In genomic region chr1:23403735-23404486, GRCh38 we compare ENCODE assay signal across 8 cellular contexts. TPM values are rescaled to one million over a fixed set of nuclear protein-coding genes. Genes with fewer than 3 reads are reported as not detected.
DNase-seq lines count a peak whose midpoint lies in the region; ATAC-seq and TF ChIP-seq lines count a peak whose summit lies in the region.

No MANE protein-coding gene starts in this region.

- peak overlapping the region; percentile 70 for H3K27ac Mint-ChIP-seq in type B pancreatic cell

- DNase-seq in GM10266 (ENCODE audit: extremely low spot score), result peak; percentile 81
- DNase-seq in NCI-H1417 (lab: John Stamatoyannopoulos, UW), result peak; percentile 78 to 92 (median 89)
- DNase-seq in SW 1271 (lab: John Stamatoyannopoulos, UW), result peak; percentile 65 to 89
- DNase-seq in adrenal gland, result peak; percentile 89 to 97 (median 96)
- DNase-seq in heart left ventricle, result peak; percentile 86 to 90 (median 90)
- DNase-seq in posterior cingulate gyrus, result peak; percentile 76 to 98 (median 92)
- peak; percentile 89 for DNase-seq in type B pancreatic cell (ENCODE audit: extremely low spot score, unreplicated experiment)

- peak overlapping the region; percentile 48 for H3K4me3 Mint-ChIP-seq in type B pancreatic cell

- H3K36me3 Mint-ChIP-seq in type B pancreatic cell, result peaks cover 3% of the 10 kb centered on the region

- H3K9me3 Mint-ChIP-seq in type B pancreatic cell, result no peaks in the 10 kb centered on the region

- no peaks in the 10 kb centered on the region for H3K27me3 ChIP-seq in adrenal gland
- no peaks in the 10 kb centered on the region for H3K27me3 ChIP-seq in heart left ventricle

- ATAC-seq in heart left ventricle (peak; percentile 85 to 94 (median 88)), HG03342 (IDR thresholded peaks at IDR 0.05; ENCODE audit: unreplicated experiment) (no peak)

- 8 to 15% (median 10%) methylated on average over 6 to 19 of the region's 19 CpGs for WGBS in adrenal gland, 4 donors
- WGBS in heart left ventricle, 4 donors, result 7 to 8% (median 7%) methylated on average over 19 of the region's 19 CpGs

- peaks cover 16 to 52% of the 10 kb centered on the region in 2 donors for H3K4me1 ChIP-seq in adrenal gland (replicated peaks in 1 of 2)
- H3K4me1 ChIP-seq in heart left ventricle, result peaks cover 5 to 60% (median 34%) of the 10 kb centered on the region in 12 donors

- H3K9me3 ChIP-seq in adrenal gland (replicated peaks in 1 of 3), result no peaks in the 10 kb centered on the region
- peaks cover 0 to 4% (median 0%) of the 10 kb centered on the region in 12 donors for H3K9me3 ChIP-seq in heart left ventricle

- no peak overlapping the region for H3K4me3 ChIP-seq in adrenal gland
- peak overlapping the region in 7 of 12 donors; percentile 1 to 28 (median 8) for H3K4me3 ChIP-seq in heart left ventricle

- H3K36me3 ChIP-seq in adrenal gland (replicated peaks in 1 of 2), result peaks cover 0 to 6% of the 10 kb centered on the region in 2 donors
- peaks cover 0 to 11% (median 0%) of the 10 kb centered on the region in 9 donors for H3K36me3 ChIP-seq in heart left ventricle

- peaks cover 20% of the 10 kb centered on the region for H3K4me1 Mint-ChIP-seq in type B pancreatic cell (ENCODE audit: unreplicated experiment)

- H3K27me3 Mint-ChIP-seq in type B pancreatic cell, result no peaks in the 10 kb centered on the region

- H3K27ac ChIP-seq in adrenal gland (peak overlapping the region in 4 of 5 donors; percentile 33 to 87 (median 50)), heart left ventricle (peak overlapping the region in 11 of 12 donors; percentile 32 to 76 (median 56))

- intact Hi-C loops in adrenal gland (cut with DNase I) (loop anchor here in 1 of 2 donors (10.0 kb wide), 1 partner anchor 69 kb away; no protein-coding TSS in a partner anchor), heart left ventricle (cut with DNase I) (loop anchor here in 9 of 10 donors (1.0 to 10.0 kb wide), 9 partner anchors 35 to 179 kb away; partner anchors contain the start of genes ZNF436 (in 8 of the 9) and HNRNPR (in 5 of the 9)), posterior cingulate gyrus (cut with DNase I) (loop anchor here (2.0 to 10.0 kb wide), 2 partner anchors 59 to 309 kb away; partner anchors contain the start of gene HNRNPR)

- TF ChIP-seq CTCF in GM10266 (IDR thresholded peaks at IDR 0.05; ENCODE audit: control insufficient read depth, insufficient read depth, low read depth, missing control alignments) (peak; percentile 99), adrenal gland (IDR thresholded peaks at IDR 0.05) (peak; percentile 91 to 96 (median 95)), heart left ventricle (IDR thresholded peaks at IDR 0.05) (peak; percentile 88 to 99 (median 95)), type B pancreatic cell (conservative IDR thresholded peaks at IDR 0.05) (peak; percentile 97)

- peak in 1 of 2 donors; percentile 28 for TF ChIP-seq POLR2A in adrenal gland (IDR thresholded peaks at IDR 0.05)
- TF ChIP-seq POLR2A in heart left ventricle (IDR thresholded peaks at IDR 0.05), result no peak

RNA-seq across cellular contexts. Expression of gene TCEA3, which starts 20.6 kb away (rescaled TPM):
- total RNA-seq in adrenal gland (100 to 1,000 TPM in 5 of 8 donors, 10 to 100 TPM in 3; 23.6 to 152 (median 115) TPM), heart left ventricle (10 to 100 TPM; 40.1 to 87.3 (median 59.1) TPM), type B pancreatic cell (ENCODE audit: low replicate concordance) (8.8 and 9.2 TPM in 2 replicates)
- polyA plus RNA-seq in adrenal gland (100 to 1,000 TPM in 2 of 3 donors, 10 to 100 TPM in 1; 51.8 to 132 (median 102) TPM), heart left ventricle (10 to 100 TPM; 21.5 to 55.5 TPM)

RNA-seq across cellular contexts. Expression of gene ZNF436, which starts 34.3 kb away (rescaled TPM):
- 10 to 100 TPM in 7 of 8 donors, 1 to 10 TPM in 1; 7.8 to 43.7 (median 25.1) TPM for total RNA-seq in adrenal gland
- 10 to 100 TPM; 10.1 to 16.2 (median 13.3) TPM for polyA plus RNA-seq in adrenal gland
- 10 to 100 TPM in 6 of 9 donors, 1 to 10 TPM in 3; 8.1 to 29.8 (median 14.2) TPM for total RNA-seq in heart left ventricle
- 1 to 10 TPM; 3.1 to 4.9 TPM for polyA plus RNA-seq in heart left ventricle
- 15.5 and 24.8 TPM in 2 replicates for total RNA-seq in type B pancreatic cell (ENCODE audit: low replicate concordance)

RNA-seq across cellular contexts. Expression of gene HNRNPR, which starts 59.8 kb away (rescaled TPM):
- 100 to 1,000 TPM in 3 of 8 donors, 10 to 100 TPM in 5; 36.5 to 141 (median 81.5) TPM for total RNA-seq in adrenal gland
- 100 to 1,000 TPM in 1 of 3 donors, 10 to 100 TPM in 2; 51.7 to 190 (median 83.1) TPM for polyA plus RNA-seq in adrenal gland
- total RNA-seq in heart left ventricle, result 10 to 100 TPM; 38.0 to 83.5 (median 69.2) TPM
- polyA plus RNA-seq in heart left ventricle, result 10 to 100 TPM; 39.8 to 96.1 TPM
- total RNA-seq in type B pancreatic cell (ENCODE audit: low replicate concordance), result 142 and 210 TPM in 2 replicates

Comparison
In these comparisons a context has a peak if more than half of its experiments do, and no peak if none do; other contexts are left out.
1. H3K4me3 ChIP-seq: peak in heart left ventricle (7 of 12); none in adrenal gland (0 of 4).
2. Peak in every context shown above with its lines, with median percentiles within 50 percentile points of each other: DNase-seq and CTCF ChIP-seq.